ENCODE assay signal across 8 cellular contexts in genomic region chr12:54418441-54419087, GRCh38. TPM values are rescaled to one million over a fixed set of nuclear protein-coding genes. Genes with fewer than 3 reads are reported as not detected.
A peak's percentile ranks its signal among the peaks of the same experiment; 100 is the strongest.
DNase-seq lines count a peak whose midpoint lies in the region; ATAC-seq, FAIRE-seq and TF ChIP-seq lines count a peak whose summit lies in the region.

No MANE protein-coding gene starts in this region.

- H3K27ac ChIP-seq in smooth muscle cell (ENCODE audit: low read depth): peak overlapping the region; percentile 92

- peaks cover 0 to 15% of the 10 kb centered on the region in 2 donors for H3K36me3 Mint-ChIP-seq in activated naive CD4-positive, alpha-beta T cell treated with anti-CD3 and anti-CD28 coated beads, Interleukin-2, amount 50 U/mL, for 72 hours

- H3K4me2 ChIP-seq in smooth muscle cell: peak overlapping the region; percentile 94

- 2% methylated on average over 18 of the region's 35 CpGs for WGBS in smooth muscle cell (ENCODE audit: low lambda C conversion rate)

- ATAC-seq in activated naive CD4-positive, alpha-beta T cell treated with anti-CD3 and anti-CD28 coated beads, Interleukin-2, amount 50 U/mL, for 72 hours: peak; percentile 16 to 34

- H3K9me3 Mint-ChIP-seq in activated naive CD4-positive, alpha-beta T cell treated with anti-CD3 and anti-CD28 coated beads, Interleukin-2, amount 50 U/mL, for 72 hours: no peaks in the 10 kb centered on the region

- peaks cover 4% of the 10 kb centered on the region for H3K4me1 ChIP-seq in HAP-1
- peaks cover 30% of the 10 kb centered on the region for H3K4me1 ChIP-seq in smooth muscle cell (ENCODE audit: low read depth)

- peak overlapping the region; percentile 93 for H3K27ac Mint-ChIP-seq in activated naive CD4-positive, alpha-beta T cell treated with anti-CD3 and anti-CD28 coated beads, Interleukin-2, amount 50 U/mL, for 72 hours

- no peaks in the 10 kb centered on the region for H3K36me3 ChIP-seq in HAP-1 (replicated peaks)
- H3K36me3 ChIP-seq in smooth muscle cell (ENCODE audit: low read depth): no peaks in the 10 kb centered on the region

- H3K27me3 ChIP-seq in HAP-1 (ENCODE audit: low read depth) (peaks cover 4% of the 10 kb centered on the region), smooth muscle cell (ENCODE audit: low read depth) (no peaks in the 10 kb centered on the region)

- no peaks in the 10 kb centered on the region for H3K9me3 ChIP-seq in HAP-1
- H3K9me3 ChIP-seq in smooth muscle cell (replicated peaks; ENCODE audit: low read depth): no peaks in the 10 kb centered on the region

- TF ChIP-seq CTCF in smooth muscle cell (IDR thresholded peaks at IDR 0.05; ENCODE audit: borderline replicate concordance, insufficient read depth, poor library complexity, severe bottlenecking): no peak

- H3F3A ChIP-seq in smooth muscle cell (ENCODE audit: low read depth): peaks cover 3% of the 10 kb centered on the region

- peak overlapping the region; percentile 93 for H2AFZ ChIP-seq in smooth muscle cell (ENCODE audit: low read depth)

- peak overlapping the region; percentile 78 for H3K4me3 ChIP-seq in HAP-1
- H3K4me3 ChIP-seq in iPS-11a (ENCODE audit: low read depth, low read length): peak overlapping the region; percentile 84
- peak overlapping the region; percentile 100 for H3K4me3 ChIP-seq in smooth muscle cell

- no peak for FAIRE-seq in HTR-8/SVneo (lab: Jason Lieb, UNC)

- peak overlapping the region; percentile 96 for H3K9ac ChIP-seq in smooth muscle cell (ENCODE audit: low read depth)

- H4K20me1 ChIP-seq in smooth muscle cell (ENCODE audit: low read depth): peaks cover 46% of the 10 kb centered on the region

- DNase-seq in HAP-1 (ENCODE audit: low spot score in 2 of 2) (no peak), smooth muscle cell (lab: John Stamatoyannopoulos, UW; ENCODE audit: unreplicated experiment) (no peak), NCI-H446 treated with DMSO at 0.1 percent for 48 hours (lab: John Stamatoyannopoulos, UW) (no peak), HTR-8/SVneo (ENCODE audit: insufficient read length, low spot score) (no peak), NCI-H446 (lab: John Stamatoyannopoulos, UW) (no peak)
- DNase-seq in activated naive CD4-positive, alpha-beta T cell treated with anti-CD3 and anti-CD28 coated beads, Interleukin-2, amount 50 U/mL, for 72 hours (ENCODE audit: low spot score in 2 of 2): no peak
- DNase-seq in activated CD4-positive, CD25-positive, alpha-beta regulatory T cell treated with anti-CD3 and anti-CD28 coated beads, Interleukin-2, amount 50 U/mL, for 72 hours: no peak

- in situ Hi-C loops in HAP-1 (cut with MboI; ENCODE audit: low sequenced_read_pairs): no loop called here

- peaks cover 56% of the 10 kb centered on the region for H3K79me2 ChIP-seq in smooth muscle cell (ENCODE audit: low read depth)

RNA-seq across cellular contexts. Expression of gene ITGA5, which starts 0.5 kb away (rescaled TPM):
- total RNA-seq in activated naive CD4-positive, alpha-beta T cell treated with anti-CD3 and anti-CD28 coated beads, Interleukin-2, amount 50 U/mL, for 72 hours: 10 to 100 TPM; 29.4 to 53.5 TPM
- total RNA-seq in smooth muscle cell: 151 and 163 TPM in 2 replicates
- 192 and 202 TPM in 2 replicates for polyA plus RNA-seq in smooth muscle cell

RNA-seq across cellular contexts. Expression of gene ZNF385A, which starts 34.0 kb away (rescaled TPM):
- total RNA-seq in activated naive CD4-positive, alpha-beta T cell treated with anti-CD3 and anti-CD28 coated beads, Interleukin-2, amount 50 U/mL, for 72 hours: 1 to 10 TPM; 1.2 to 1.8 TPM
- 9.3 and 20.2 TPM in 2 replicates for total RNA-seq in smooth muscle cell
- polyA plus RNA-seq in smooth muscle cell: 6.5 and 17.2 TPM in 2 replicates

RNA-seq across cellular contexts. Expression of gene GPR84, which starts 54.3 kb away (rescaled TPM):
- 1 to 10 TPM; 2.0 to 4.1 TPM for total RNA-seq in activated naive CD4-positive, alpha-beta T cell treated with anti-CD3 and anti-CD28 coated beads, Interleukin-2, amount 50 U/mL, for 72 hours
- 0.09 and 0.13 TPM in 2 replicates for total RNA-seq in smooth muscle cell
- polyA plus RNA-seq in smooth muscle cell: 0.46 TPM in 1 of 2 replicates, not detected in the other

RNA-seq across cellular contexts. Expression of gene GTSF1, which starts 54.8 kb away (rescaled TPM):
- total RNA-seq in activated naive CD4-positive, alpha-beta T cell treated with anti-CD3 and anti-CD28 coated beads, Interleukin-2, amount 50 U/mL, for 72 hours: 10 to 100 TPM in 1 of 2 donors, 1 to 10 TPM in 1; 9.3 to 10.1 TPM
- not detected in 2 replicates for total RNA-seq in smooth muscle cell
- polyA plus RNA-seq in smooth muscle cell: not detected in 2 replicates
